18 cellular contexts compared by ENCODE assay signal in genomic region chr15:98322551-98322950, GRCh38.
"Had no signal": no experiment of that assay in that cellular context is flagged by ENCODE, and none has a peak within 500 bp of the region (broad histone marks: within the 10 kb centered on the region; RNA-seq: fewer than 3 reads in every experiment).

No MANE protein-coding gene starts in this region.

- H3K9me3 ChIP-seq: mucosa of descending colon, ovary, testis, upper lobe of left lung had no signal

- H3K4me3 ChIP-seq: heart right ventricle, mucosa of descending colon, ovary, stomach, testis, upper lobe of left lung had no signal

- DNase-seq: activated CD4-positive, alpha-beta T cell treated with anti-CD3 and anti-CD28 coated beads for 1 hour; activated CD4-positive, alpha-beta T cell treated with anti-CD3 and anti-CD28 coated beads, Interleukin-2, amount 50 U/mL, for 4 hours; activated naive CD4-positive, alpha-beta T cell treated with Interleukin-2 at 50 U/mL for 16 hours; activated T-cell treated with anti-CD3 and anti-CD28 coated beads for 4 hours; caudate nucleus; heart right ventricle; mucosa of descending colon; naive thymus-derived CD4-positive, alpha-beta T cell; ovary; stimulated activated CD4-positive, alpha-beta T cell treated with anti-CD3 and anti-CD28 coated beads, Interleukin-12 subunit alpha, Interleukin-12 subunit beta, amount 100 ng/mL, for 4 hours; stimulated activated CD4-positive, alpha-beta T cell treated with anti-CD3 and anti-CD28 coated beads, Interleukin-2, amount 100 ng/mL, for 24 hours; stomach; T-cell; T-helper 9 cell; testis; upper lobe of left lung had no signal

- ATAC-seq: heart right ventricle; left lobe of liver; mucosa of descending colon; naive thymus-derived CD4-positive, alpha-beta T cell; T-cell had no signal

- H3K4me1 ChIP-seq: heart right ventricle, stomach, testis, upper lobe of left lung had no signal

- H3K27me3 ChIP-seq: ovary, stomach, testis, upper lobe of left lung had no signal

- H3K27ac ChIP-seq: heart right ventricle, ovary, stomach, testis, upper lobe of left lung, VCaP had no signal

- H3K36me3 ChIP-seq: heart right ventricle, ovary, stomach, upper lobe of left lung had no signal
